In genomic region chr22:50251472-50252054, GRCh38 we compare ENCODE assay signal across 9 cellular contexts. TPM values are rescaled to one million over a fixed set of nuclear protein-coding genes. Genes with fewer than 3 reads are reported as not detected.
DNase-seq lines count a peak whose midpoint lies in the region; ATAC-seq and TF ChIP-seq lines count a peak whose summit lies in the region.
"Had no signal": no experiment of that assay in that cellular context is flagged by ENCODE, and none has a peak within 500 bp of the region (broad histone marks: within the 10 kb centered on the region; RNA-seq: fewer than 3 reads in every experiment).

No MANE protein-coding gene starts in this region.

- intact Hi-C loops in left lung (cut with DNase I): no loop called here

- no peak overlapping the region for H3K27ac Mint-ChIP-seq in activated T-cell treated with anti-CD3 and anti-CD28 coated beads, Interleukin-2, amount 50 U/mL, for 72 hours

- no peak for TF ChIP-seq CTCF in astrocyte of the cerebellum (IDR thresholded peaks at IDR 0.05; ENCODE audit: low read depth, low read length, missing control alignments)
- no peak for TF ChIP-seq CTCF in left lung (IDR thresholded peaks at IDR 0.05)
- no peak for TF ChIP-seq CTCF in tibial nerve (IDR thresholded peaks at IDR 0.05)

- H3K4me3 Mint-ChIP-seq in activated T-cell treated with anti-CD3 and anti-CD28 coated beads, Interleukin-2, amount 50 U/mL, for 72 hours: peak overlapping the region; percentile 39 to 85

- H3K27ac ChIP-seq in left lung (peak overlapping the region; percentile 63 to 81), tibial nerve (peak overlapping the region; percentile 7 to 82 (median 78))

- H3K9me3 ChIP-seq in left lung: no peaks in the 10 kb centered on the region
- no peaks in the 10 kb centered on the region for H3K9me3 ChIP-seq in tibial nerve
- H3K9me3 ChIP-seq: adrenal gland had no signal

- TF ChIP-seq POLR2A in tibial nerve (IDR thresholded peaks at IDR 0.05) (no peak), erythroblast (IDR thresholded peaks at IDR 0.05; ENCODE audit: low read length) (no peak)

- H3K4me3 ChIP-seq in astrocyte of the cerebellum (ENCODE audit: low read depth, low read length): peak overlapping the region; percentile 63
- H3K4me3 ChIP-seq in left lung: peak overlapping the region; percentile 45 to 84
- H3K4me3 ChIP-seq in tibial nerve: peak overlapping the region; percentile 45 to 75 (median 66)

- WGBS in tibial nerve, 2 donors: 9 to 10% methylated on average over 24 to 33 of the region's 35 CpGs

- DNase-seq in activated T-cell treated with anti-CD3 and anti-CD28 coated beads, Interleukin-2, amount 50 U/mL, for 72 hours: no peak
- no peak for DNase-seq in activated T-cell treated with anti-CD3 and anti-CD28 coated beads, Interleukin-2, amount 50 U/mL, for 48 hours
- DNase-seq in astrocyte of the cerebellum (ENCODE audit: low read depth) (no peak), left lung (no peak), tibial nerve (ENCODE audit: low spot score in 2 of 2) (no peak), DMS 273 (lab: John Stamatoyannopoulos, UW; ENCODE audit: unreplicated experiment) (no peak), erythroblast (lab: John Stamatoyannopoulos, UW) (no peak), superior temporal gyrus (ENCODE audit: extremely low spot score) (no peak)

- TF ChIP-seq EP300 in tibial nerve (IDR thresholded peaks at IDR 0.05): no peak

- H3K27me3 ChIP-seq in left lung: no peaks in the 10 kb centered on the region
- no peaks in the 10 kb centered on the region for H3K27me3 ChIP-seq in tibial nerve
- H3K27me3 ChIP-seq: adrenal gland had no signal

- peak in 1 of 2 donors; percentile 6 for ATAC-seq in activated T-cell treated with anti-CD3 and anti-CD28 coated beads, Interleukin-2, amount 50 U/mL, for 72 hours (replicated peaks in 1 of 2)
- ATAC-seq in left lung: peak; percentile 4

- in situ Hi-C loops in astrocyte of the cerebellum (cut with HindIII; ENCODE audit: low sequenced_read_pairs): no loop called here

- H3K36me3 Mint-ChIP-seq in activated T-cell treated with anti-CD3 and anti-CD28 coated beads, Interleukin-2, amount 50 U/mL, for 72 hours (ENCODE audit: insufficient read depth in 2 of 2): peaks cover 0 to 2% of the 10 kb centered on the region in 2 donors

- peaks cover 0 to 15% of the 10 kb centered on the region in 2 donors for H3K36me3 ChIP-seq in left lung
- peaks cover 0 to 16% (median 0%) of the 10 kb centered on the region in 3 donors for H3K36me3 ChIP-seq in tibial nerve

- H3K4me1 Mint-ChIP-seq in activated T-cell treated with anti-CD3 and anti-CD28 coated beads, Interleukin-2, amount 50 U/mL, for 72 hours (ENCODE audit: low read depth): peaks cover 13% of the 10 kb centered on the region

- H3K4me1 ChIP-seq in left lung (peaks cover 8 to 51% of the 10 kb centered on the region in 2 donors), tibial nerve (peaks cover 0 to 49% (median 20%) of the 10 kb centered on the region in 4 donors)

- H3K9me3 Mint-ChIP-seq in activated T-cell treated with anti-CD3 and anti-CD28 coated beads, Interleukin-2, amount 50 U/mL, for 72 hours: no peaks in the 10 kb centered on the region

- no peaks in the 10 kb centered on the region for H3K27me3 Mint-ChIP-seq in activated T-cell treated with anti-CD3 and anti-CD28 coated beads, Interleukin-2, amount 50 U/mL, for 72 hours (ENCODE audit: low read depth)

RNA-seq across cellular contexts. Expression of gene HDAC10, which starts 0.5 kb away (rescaled TPM):
- total RNA-seq in activated T-cell treated with anti-CD3 and anti-CD28 coated beads, Interleukin-2, amount 50 U/mL, for 72 hours: 10 to 100 TPM; 52.1 to 57.4 TPM
- total RNA-seq in left lung (10 to 100 TPM; 39.1 to 42.2 TPM), tibial nerve (100 to 1,000 TPM in 1 of 4 donors, 10 to 100 TPM in 3; 41.2 to 105 (median 55.4) TPM)

RNA-seq across cellular contexts. Expression of gene TUBGCP6, which starts 6.7 kb away (rescaled TPM):
- 10 to 100 TPM; 64.9 to 69.7 TPM for total RNA-seq in activated T-cell treated with anti-CD3 and anti-CD28 coated beads, Interleukin-2, amount 50 U/mL, for 72 hours
- total RNA-seq in left lung (10 to 100 TPM; 40.8 to 41.3 TPM), tibial nerve (100 to 1,000 TPM in 1 of 4 donors, 10 to 100 TPM in 3; 72.2 to 127 (median 78.6) TPM)

RNA-seq across cellular contexts. Expression of gene MAPK12, which starts 9.9 kb away (rescaled TPM):
- 10 to 100 TPM in 1 of 2 donors, 1 to 10 TPM in 1; 8.5 to 11.5 TPM for total RNA-seq in activated T-cell treated with anti-CD3 and anti-CD28 coated beads, Interleukin-2, amount 50 U/mL, for 72 hours
- 10 to 100 TPM; 11.6 to 14.6 TPM for total RNA-seq in left lung
- total RNA-seq in tibial nerve: 10 to 100 TPM; 12.3 to 32.0 (median 24.1) TPM

RNA-seq across cellular contexts. Expression of gene MAPK11, which starts 18.6 kb away (rescaled TPM):
- 10 to 100 TPM; 16.6 to 27.1 TPM for total RNA-seq in activated T-cell treated with anti-CD3 and anti-CD28 coated beads, Interleukin-2, amount 50 U/mL, for 72 hours
- total RNA-seq in left lung (10 to 100 TPM; 10.3 to 15.1 TPM), tibial nerve (10 to 100 TPM in 3 of 4 donors, 1 to 10 TPM in 1; 8.7 to 33.3 (median 19.6) TPM)

RNA-seq across cellular contexts. Expression of gene SELENOO, which starts 50.8 kb away (rescaled TPM):
- total RNA-seq in activated T-cell treated with anti-CD3 and anti-CD28 coated beads, Interleukin-2, amount 50 U/mL, for 72 hours: 10 to 100 TPM; 17.6 to 19.4 TPM
- 10 to 100 TPM; 19.5 to 22.0 TPM for total RNA-seq in left lung
- 10 to 100 TPM; 36.1 to 66.6 (median 44.8) TPM for total RNA-seq in tibial nerve
